Comparison of ENCODE assay signal across 2 cellular contexts in the genomic region with DNA sequence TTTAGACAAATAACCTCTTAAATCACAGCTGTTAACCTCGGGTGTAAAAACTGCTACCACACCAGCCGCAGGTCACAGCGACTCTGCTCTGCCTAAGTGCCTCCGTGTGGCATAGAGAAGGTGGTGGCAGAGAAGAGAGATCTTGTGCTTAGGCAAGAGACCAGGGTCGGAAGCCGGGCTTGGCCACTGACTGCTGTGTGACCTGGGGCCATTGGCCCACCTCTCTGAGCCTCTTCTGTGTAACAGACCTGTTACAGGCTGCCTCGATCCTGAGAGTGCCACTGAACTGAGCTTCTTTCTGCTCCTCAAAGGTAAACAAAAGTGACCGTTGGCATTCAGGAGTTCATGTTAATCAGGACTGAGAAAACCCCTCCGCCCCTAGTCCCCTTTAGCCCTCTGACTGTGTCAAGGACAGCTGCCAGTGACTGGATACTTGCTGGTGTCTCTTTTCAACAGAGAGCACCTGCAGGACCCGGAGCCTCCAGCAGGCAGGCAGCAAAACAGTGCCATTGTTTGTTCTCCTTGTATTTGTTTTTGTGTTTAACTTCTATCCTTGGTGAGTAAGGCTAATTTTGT.
TF ChIP-seq lines count a peak whose summit lies in the region.

No MANE protein-coding gene starts in this region.

TF ChIP-seq in GM23338, 12 proteins besides CTCF, POLR2A, EP300 and RAD21 (continued from another document):
- TF ChIP-seq, protein P1, sequence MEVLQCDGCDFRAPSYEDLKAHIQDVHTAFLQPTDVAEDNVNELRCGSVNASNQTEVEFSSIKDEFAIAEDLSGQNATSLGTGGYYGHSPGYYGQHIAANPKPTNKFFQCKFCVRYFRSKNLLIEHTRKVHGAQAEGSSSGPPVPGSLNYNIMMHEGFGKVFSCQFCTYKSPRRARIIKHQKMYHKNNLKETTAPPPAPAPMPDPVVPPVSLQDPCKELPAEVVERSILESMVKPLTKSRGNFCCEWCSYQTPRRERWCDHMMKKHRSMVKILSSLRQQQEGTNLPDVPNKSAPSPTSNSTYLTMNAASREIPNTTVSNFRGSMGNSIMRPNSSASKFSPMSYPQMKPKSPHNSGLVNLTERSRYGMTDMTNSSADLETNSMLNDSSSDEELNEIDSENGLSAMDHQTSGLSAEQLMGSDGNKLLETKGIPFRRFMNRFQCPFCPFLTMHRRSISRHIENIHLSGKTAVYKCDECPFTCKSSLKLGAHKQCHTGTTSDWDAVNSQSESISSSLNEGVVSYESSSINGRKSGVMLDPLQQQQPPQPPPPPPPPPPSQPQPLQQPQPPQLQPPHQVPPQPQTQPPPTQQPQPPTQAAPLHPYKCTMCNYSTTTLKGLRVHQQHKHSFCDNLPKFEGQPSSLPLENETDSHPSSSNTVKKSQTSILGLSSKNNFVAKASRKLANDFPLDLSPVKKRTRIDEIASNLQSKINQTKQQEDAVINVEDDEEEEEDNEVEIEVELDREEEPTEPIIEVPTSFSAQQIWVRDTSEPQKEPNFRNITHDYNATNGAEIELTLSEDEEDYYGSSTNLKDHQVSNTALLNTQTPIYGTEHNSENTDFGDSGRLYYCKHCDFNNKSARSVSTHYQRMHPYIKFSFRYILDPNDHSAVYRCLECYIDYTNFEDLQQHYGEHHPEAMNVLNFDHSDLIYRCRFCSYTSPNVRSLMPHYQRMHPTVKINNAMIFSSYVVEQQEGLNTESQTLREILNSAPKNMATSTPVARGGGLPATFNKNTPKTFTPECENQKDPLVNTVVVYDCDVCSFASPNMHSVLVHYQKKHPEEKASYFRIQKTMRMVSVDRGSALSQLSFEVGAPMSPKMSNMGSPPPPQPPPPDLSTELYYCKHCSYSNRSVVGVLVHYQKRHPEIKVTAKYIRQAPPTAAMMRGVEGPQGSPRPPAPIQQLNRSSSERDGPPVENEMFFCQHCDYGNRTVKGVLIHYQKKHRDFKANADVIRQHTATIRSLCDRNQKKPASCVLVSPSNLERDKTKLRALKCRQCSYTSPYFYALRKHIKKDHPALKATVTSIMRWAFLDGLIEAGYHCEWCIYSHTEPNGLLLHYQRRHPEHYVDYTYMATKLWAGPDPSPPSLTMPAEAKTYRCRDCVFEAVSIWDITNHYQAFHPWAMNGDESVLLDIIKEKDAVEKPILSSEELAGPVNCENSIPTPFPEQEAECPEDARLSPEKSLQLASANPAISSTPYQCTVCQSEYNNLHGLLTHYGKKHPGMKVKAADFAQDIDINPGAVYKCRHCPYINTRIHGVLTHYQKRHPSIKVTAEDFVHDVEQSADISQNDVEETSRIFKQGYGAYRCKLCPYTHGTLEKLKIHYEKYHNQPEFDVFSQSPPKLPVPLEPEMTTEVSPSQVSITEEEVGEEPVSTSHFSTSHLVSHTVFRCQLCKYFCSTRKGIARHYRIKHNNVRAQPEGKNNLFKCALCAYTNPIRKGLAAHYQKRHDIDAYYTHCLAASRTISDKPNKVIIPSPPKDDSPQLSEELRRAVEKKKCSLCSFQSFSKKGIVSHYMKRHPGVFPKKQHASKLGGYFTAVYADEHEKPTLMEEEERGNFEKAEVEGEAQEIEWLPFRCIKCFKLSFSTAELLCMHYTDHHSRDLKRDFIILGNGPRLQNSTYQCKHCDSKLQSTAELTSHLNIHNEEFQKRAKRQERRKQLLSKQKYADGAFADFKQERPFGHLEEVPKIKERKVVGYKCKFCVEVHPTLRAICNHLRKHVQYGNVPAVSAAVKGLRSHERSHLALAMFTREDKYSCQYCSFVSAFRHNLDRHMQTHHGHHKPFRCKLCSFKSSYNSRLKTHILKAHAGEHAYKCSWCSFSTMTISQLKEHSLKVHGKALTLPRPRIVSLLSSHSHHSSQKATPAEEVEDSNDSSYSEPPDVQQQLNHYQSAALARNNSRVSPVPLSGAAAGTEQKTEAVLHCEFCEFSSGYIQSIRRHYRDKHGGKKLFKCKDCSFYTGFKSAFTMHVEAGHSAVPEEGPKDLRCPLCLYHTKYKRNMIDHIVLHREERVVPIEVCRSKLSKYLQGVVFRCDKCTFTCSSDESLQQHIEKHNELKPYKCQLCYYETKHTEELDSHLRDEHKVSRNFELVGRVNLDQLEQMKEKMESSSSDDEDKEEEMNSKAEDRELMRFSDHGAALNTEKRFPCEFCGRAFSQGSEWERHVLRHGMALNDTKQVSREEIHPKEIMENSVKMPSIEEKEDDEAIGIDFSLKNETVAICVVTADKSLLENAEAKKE (CRISPR knock-in tag; IDR thresholded peaks at IDR 0.05): no peak
- no peak for TF ChIP-seq CREB1 (CRISPR knock-in tag; IDR thresholded peaks at IDR 0.05; ENCODE audit: low read depth)
- TF ChIP-seq ZNF331 (CRISPR knock-in tag; IDR thresholded peaks at IDR 0.05; ENCODE audit: low read depth): no peak
- TF ChIP-seq, protein P2, sequence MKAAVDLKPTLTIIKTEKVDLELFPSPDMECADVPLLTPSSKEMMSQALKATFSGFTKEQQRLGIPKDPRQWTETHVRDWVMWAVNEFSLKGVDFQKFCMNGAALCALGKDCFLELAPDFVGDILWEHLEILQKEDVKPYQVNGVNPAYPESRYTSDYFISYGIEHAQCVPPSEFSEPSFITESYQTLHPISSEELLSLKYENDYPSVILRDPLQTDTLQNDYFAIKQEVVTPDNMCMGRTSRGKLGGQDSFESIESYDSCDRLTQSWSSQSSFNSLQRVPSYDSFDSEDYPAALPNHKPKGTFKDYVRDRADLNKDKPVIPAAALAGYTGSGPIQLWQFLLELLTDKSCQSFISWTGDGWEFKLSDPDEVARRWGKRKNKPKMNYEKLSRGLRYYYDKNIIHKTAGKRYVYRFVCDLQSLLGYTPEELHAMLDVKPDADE (IDR thresholded peaks at IDR 0.05): no peak
- TF ChIP-seq EZH2phosphoT487 (IDR thresholded peaks at IDR 0.05; ENCODE audit: unreplicated experiment): no peak
- no peak for TF ChIP-seq POLR2AphosphoS5 (IDR thresholded peaks at IDR 0.05; ENCODE audit: low read depth)
- no peak for TF ChIP-seq JUNB (IDR thresholded peaks at IDR 0.05; ENCODE audit: unreplicated experiment)
- TF ChIP-seq, protein P3, sequence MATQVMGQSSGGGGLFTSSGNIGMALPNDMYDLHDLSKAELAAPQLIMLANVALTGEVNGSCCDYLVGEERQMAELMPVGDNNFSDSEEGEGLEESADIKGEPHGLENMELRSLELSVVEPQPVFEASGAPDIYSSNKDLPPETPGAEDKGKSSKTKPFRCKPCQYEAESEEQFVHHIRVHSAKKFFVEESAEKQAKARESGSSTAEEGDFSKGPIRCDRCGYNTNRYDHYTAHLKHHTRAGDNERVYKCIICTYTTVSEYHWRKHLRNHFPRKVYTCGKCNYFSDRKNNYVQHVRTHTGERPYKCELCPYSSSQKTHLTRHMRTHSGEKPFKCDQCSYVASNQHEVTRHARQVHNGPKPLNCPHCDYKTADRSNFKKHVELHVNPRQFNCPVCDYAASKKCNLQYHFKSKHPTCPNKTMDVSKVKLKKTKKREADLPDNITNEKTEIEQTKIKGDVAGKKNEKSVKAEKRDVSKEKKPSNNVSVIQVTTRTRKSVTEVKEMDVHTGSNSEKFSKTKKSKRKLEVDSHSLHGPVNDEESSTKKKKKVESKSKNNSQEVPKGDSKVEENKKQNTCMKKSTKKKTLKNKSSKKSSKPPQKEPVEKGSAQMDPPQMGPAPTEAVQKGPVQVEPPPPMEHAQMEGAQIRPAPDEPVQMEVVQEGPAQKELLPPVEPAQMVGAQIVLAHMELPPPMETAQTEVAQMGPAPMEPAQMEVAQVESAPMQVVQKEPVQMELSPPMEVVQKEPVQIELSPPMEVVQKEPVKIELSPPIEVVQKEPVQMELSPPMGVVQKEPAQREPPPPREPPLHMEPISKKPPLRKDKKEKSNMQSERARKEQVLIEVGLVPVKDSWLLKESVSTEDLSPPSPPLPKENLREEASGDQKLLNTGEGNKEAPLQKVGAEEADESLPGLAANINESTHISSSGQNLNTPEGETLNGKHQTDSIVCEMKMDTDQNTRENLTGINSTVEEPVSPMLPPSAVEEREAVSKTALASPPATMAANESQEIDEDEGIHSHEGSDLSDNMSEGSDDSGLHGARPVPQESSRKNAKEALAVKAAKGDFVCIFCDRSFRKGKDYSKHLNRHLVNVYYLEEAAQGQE (IDR thresholded peaks at IDR 0.05; ENCODE audit: unreplicated experiment): no peak

TF ChIP-seq in WTC11, 78 proteins besides CTCF, POLR2A, EP300 and RAD21 (continued from another document):
- TF ChIP-seq NR1H2 (CRISPR knock-in tag; IDR thresholded peaks at IDR 0.05) (no peak), HMGA2 (CRISPR knock-in tag; IDR thresholded peaks at IDR 0.05) (no peak), FOXK1 (CRISPR knock-in tag; IDR thresholded peaks at IDR 0.05) (no peak), TEAD1 (CRISPR knock-in tag; IDR thresholded peaks at IDR 0.05) (no peak), RORB (CRISPR knock-in tag; IDR thresholded peaks at IDR 0.05) (no peak), TCF7 (CRISPR knock-in tag; IDR thresholded peaks at IDR 0.05; ENCODE audit: low read depth) (no peak)
